20 cellular contexts compared by ENCODE assay signal in genomic region chr18:48735856-48736255, GRCh38.
"Had no signal": no experiment of that assay in that cellular context is flagged by ENCODE, and none has a peak within 500 bp of the region (broad histone marks: within the 10 kb centered on the region; RNA-seq: fewer than 3 reads in every experiment).

No MANE protein-coding gene starts in this region.

- H3K9me3 ChIP-seq: ascending aorta had no signal

- DNase-seq: activated CD4-positive, alpha-beta T cell treated with anti-CD3 and anti-CD28 coated beads for 48 hours; activated CD4-positive, alpha-beta T cell treated with anti-CD3 and anti-CD28 coated beads, Interleukin-2, amount 50 U/mL, for 4 hours; activated CD4-positive, CD25-positive, alpha-beta regulatory T cell treated with anti-CD3 and anti-CD28 coated beads, Interleukin-2, amount 50 U/mL, for 72 hours; activated CD8-positive, alpha-beta memory T cell treated with anti-CD3 and anti-CD28 coated beads, Interleukin-2, amount 50 U/mL, for 48 hours; activated effector memory CD4-positive, alpha-beta T cell treated with Interleukin-2 at 50 U/mL for 16 hours; activated naive CD4-positive, alpha-beta T cell; activated T-cell treated with anti-CD3 and anti-CD28 coated beads, Interleukin-2, amount 50 U/mL, for 1 hour; KBM-7; NCI-H1105 treated with DMSO at 0.1 percent for 48 hours; NCI-H1436 treated with DMSO at 0.1 percent for 48 hours; NCI-H187; NCI-H2081 treated with DMSO at 0.1 percent for 48 hours; NCI-H446; NCI-H524; SIG-M5; SW 1271 had no signal

- FAIRE-seq: RCC 7860 had no signal

- ATAC-seq: activated CD8-positive, alpha-beta T cell treated with anti-CD3 and anti-CD28 coated beads, Interleukin-2, amount 10 ng/mL, durations not matched to agents 7 days and 5 days had no signal

- H3K4me3 ChIP-seq: ascending aorta, SK-N-MC had no signal

- H3K27ac ChIP-seq: ascending aorta, SK-N-MC had no signal

- H3K27me3 ChIP-seq: ascending aorta had no signal

- H3K36me3 ChIP-seq: ascending aorta had no signal
